In the genomic region with DNA sequence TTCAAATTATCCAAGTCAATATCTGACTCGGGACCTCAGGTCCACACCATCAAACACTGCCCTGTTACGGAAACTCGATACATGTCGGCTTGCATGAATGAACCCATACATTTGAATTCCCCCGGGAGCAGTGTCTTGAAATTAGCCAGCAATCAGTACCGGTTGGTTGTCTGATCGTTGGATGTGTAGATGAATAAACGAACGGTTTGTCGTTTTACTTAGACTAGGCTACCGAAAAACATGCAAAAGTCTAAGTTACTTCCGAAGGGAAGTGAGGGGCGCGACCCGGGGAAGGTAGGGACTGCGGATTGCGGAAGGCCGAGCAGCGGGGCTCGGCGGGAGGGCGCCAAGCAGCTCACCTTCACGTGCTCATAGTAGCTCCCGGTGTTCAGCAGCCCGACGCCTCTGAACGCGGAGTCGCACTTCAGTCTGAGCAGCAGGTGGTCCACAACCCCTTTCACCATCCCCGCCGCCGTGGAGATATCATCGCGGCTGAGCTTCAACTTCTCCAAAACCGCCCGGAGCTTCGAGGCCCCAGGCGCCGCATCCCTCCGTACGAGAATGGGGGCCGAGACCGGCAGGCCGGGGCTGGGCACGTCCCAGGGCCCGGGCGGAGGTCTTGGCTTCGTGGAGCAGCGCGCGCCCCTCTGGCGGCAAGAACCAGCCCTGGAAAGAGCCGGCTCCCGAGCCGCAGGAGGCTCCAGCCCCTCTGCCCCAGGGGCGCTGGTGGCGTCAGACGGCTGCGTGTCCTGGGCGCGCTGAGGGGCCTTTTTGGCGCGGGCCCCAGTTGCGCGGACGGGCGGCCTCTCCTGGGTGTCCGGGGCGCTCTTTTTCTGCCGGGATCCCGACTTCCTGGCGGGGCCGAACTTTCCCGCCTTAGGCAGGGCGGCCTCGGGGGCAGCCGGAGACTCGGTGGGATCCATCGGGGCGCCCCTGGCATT, we compare ENCODE assay signal across 8 cellular contexts. TPM values are rescaled to one million over a fixed set of nuclear protein-coding genes. Genes with fewer than 3 reads are reported as not detected.
DNase-seq lines count a peak whose midpoint lies in the region; ATAC-seq and TF ChIP-seq lines count a peak whose summit lies in the region.

No MANE protein-coding gene starts in this region.

- H3K56ac ChIP-seq in IMR-90 (ENCODE audit: extremely low read depth, insufficient read depth, low read length), result peak overlapping the region; percentile 76

- ATAC-seq in GM21515 (IDR thresholded peaks at IDR 0.05; ENCODE audit: unreplicated experiment) (peak; percentile 63), IMR-90 (ENCODE audit: low read depth) (peak; percentile 74), T-helper 17 cell (peak; percentile 56)

- H4K5ac ChIP-seq in IMR-90 (ENCODE audit: low read depth, low read length), result peak overlapping the region; percentile 81

- H3K36me3 ChIP-seq in IMR-90 (ENCODE audit: control insufficient read depth, insufficient read depth, low read length) (no peaks in the 10 kb centered on the region), skeletal muscle satellite cell (ENCODE audit: insufficient read depth, low read length) (peaks cover 9% of the 10 kb centered on the region)

- no peaks in the 10 kb centered on the region for H3K9me1 ChIP-seq in IMR-90 (ENCODE audit: insufficient read depth, low read length)

- H3K23ac ChIP-seq in IMR-90 (ENCODE audit: low read depth, low read length), result peak overlapping the region; percentile 97

- H2AFZ ChIP-seq in IMR-90 (replicated peaks; ENCODE audit: low read length, poor library complexity), result peak overlapping the region; percentile 97

- H3K36me3 Mint-ChIP-seq in T-helper 17 cell (ENCODE audit: low read depth), result peaks cover 4% of the 10 kb centered on the region

- H3K79me1 ChIP-seq in IMR-90 (ENCODE audit: low read depth in 1 of 2, low read length in 2 of 2), result peaks cover 11 to 34% of the 10 kb centered on the region in 2 experiments; a peak in 3 of 4 replicates

- H2BK20ac ChIP-seq in IMR-90 (ENCODE audit: low read depth, low read length), result peak overlapping the region; percentile 42; the same call in 1 of the 2 replicates

- H2BK5ac ChIP-seq in IMR-90 (ENCODE audit: low read depth, low read length, poor library complexity, severe bottlenecking), result peak overlapping the region; percentile 52

- no peak overlapping the region; the same call in 2 of the 3 replicates for H2BK15ac ChIP-seq in IMR-90 (ENCODE audit: low read depth, low read length)

- H3K27ac Mint-ChIP-seq in T-helper 17 cell, result peak overlapping the region; percentile 94

- peak overlapping the region; percentile 79 for H4K91ac ChIP-seq in IMR-90 (ENCODE audit: insufficient read depth, low read depth, low read length)

- in situ Hi-C loops in IMR-90 (cut with MboI; ENCODE audit: low sequenced_read_pairs), result no loop called here

- H3K27ac ChIP-seq in IMR-90 (ENCODE audit: insufficient read depth, low read length), result peak overlapping the region; percentile 56

- no peak for TF ChIP-seq POLR2A in IMR-90 (IDR thresholded peaks at IDR 0.05; ENCODE audit: low read depth, low read length)

- H3K9ac ChIP-seq in IMR-90 (ENCODE audit: low read depth, low read length) (peak overlapping the region; percentile 70), skeletal muscle satellite cell (ENCODE audit: low read depth, low read length) (peak overlapping the region; percentile 91)

- H3K27me3 ChIP-seq in IMR-90 (ENCODE audit: control insufficient read depth, insufficient read depth, low read length) (no peaks in the 10 kb centered on the region), skeletal muscle satellite cell (ENCODE audit: control insufficient read depth, insufficient read depth, low read length) (no peaks in the 10 kb centered on the region)

- POLR2A ChIA-PET in IMR-90 (lab: Charles Lee; ENCODE audit: unreplicated experiment), result interaction anchor here (1.5 kb wide), 1 partner anchor 11 kb away, joined by 4 read pairs; a partner anchor contains a TSS

- TF ChIP-seq RAD21 in IMR-90 (IDR thresholded peaks at IDR 0.05; ENCODE audit: low read length), result no peak

- H3K14ac ChIP-seq in IMR-90 (replicated peaks; ENCODE audit: low read depth, low read length), result peak overlapping the region; percentile 92

- dilution Hi-C loops in IMR-90 (cut with HindIII; ENCODE audit: low sequenced_read_pairs, unreplicated experiment), result no loop called here

- H3K4me1 ChIP-seq in IMR-90 (ENCODE audit: control insufficient read depth, insufficient read depth, low read length) (no peaks in the 10 kb centered on the region), skeletal muscle satellite cell (ENCODE audit: control insufficient read depth, insufficient read depth, low read length) (peaks cover 6% of the 10 kb centered on the region)

- peak overlapping the region; percentile 96 for H2AK9ac ChIP-seq in IMR-90 (replicated peaks; ENCODE audit: low read depth, low read length, poor library complexity)

- peak overlapping the region; percentile 74 for H2BK120ac ChIP-seq in IMR-90 (ENCODE audit: low read depth, low read length)

- TF ChIP-seq CTCF in IMR-90 (conservative IDR thresholded peaks at IDR 0.05; ENCODE audit: low read depth, low read length), result no peak

- intact Hi-C loops in IMR-90 (cut with micrococcal nuclease), result loop anchor here (5.0 kb wide), 1 partner anchor 64 kb away; no protein-coding TSS in a partner anchor

- peak overlapping the region; percentile 8; the same call in 1 of the 2 replicates for H3K18ac ChIP-seq in IMR-90 (ENCODE audit: low read depth, low read length)

- H3K4me3 Mint-ChIP-seq in T-helper 17 cell, result peak overlapping the region; percentile 95

- H3K4me2 ChIP-seq in IMR-90 (ENCODE audit: low read depth, low read length) (peak overlapping the region; percentile 86), skeletal muscle satellite cell (ENCODE audit: low read length) (peak overlapping the region; percentile 78)

- no TSS peak for BruUV-seq in IMR-90 (replicated peaks; lab: Mats Ljungman, UMichigan)

- peak; percentile 75 for DNase-seq in DMS79 treated with DMSO at 0.1 percent for 48 hours (lab: John Stamatoyannopoulos, UW)
- DNase-seq in IMR-90, result peak; percentile 43
- peak; percentile 12 to 38 (median 34) for DNase-seq in T-helper 17 cell
- peak; percentile 45 for DNase-seq in astrocyte of the hippocampus (ENCODE audit: low read depth, low spot score)
- DNase-seq in hypothalamus (lab: John Stamatoyannopoulos, UW), result peak in 28 of 51 donors; percentile 1 to 61 (median 28)
- DNase-seq in D341Med (ENCODE audit: low spot score), result no peak

- H3K4me3 ChIP-seq in IMR-90 (ENCODE audit: insufficient read depth, low read depth, low read length) (peak overlapping the region; percentile 54), skeletal muscle satellite cell (ENCODE audit: low read length) (peak overlapping the region; percentile 74)

- no peak overlapping the region for H2AK5ac ChIP-seq in IMR-90 (ENCODE audit: low read depth, low read length)

- peak overlapping the region; percentile 46 to 94 for H4K8ac ChIP-seq in IMR-90 (ENCODE audit: low read depth in 2 of 2, low read length in 2 of 2)

- no peaks in the 10 kb centered on the region for H3K27me3 Mint-ChIP-seq in T-helper 17 cell

- no peaks in the 10 kb centered on the region for H4K20me1 ChIP-seq in IMR-90 (ENCODE audit: insufficient read depth, low read length)

- peaks cover 24% of the 10 kb centered on the region for H3K4me1 Mint-ChIP-seq in T-helper 17 cell

- WGBS in IMR-90 (ENCODE audit: extremely low coverage in 2 of 2, insufficient read length in 1 of 2), 2 experiments, result 3% methylated on average over 31 of the region's 80 CpGs; no CpG with 5 or more reads in 1 of the 2 experiments

- CTCF ChIA-PET in IMR-90 (lab: Yijun Ruan, JAX), result interaction anchor here (0.6 to 1.2 kb wide), 2 partner anchors 10 to 135 kb away, joined by 3 to 4 read pairs; a partner anchor contains a TSS

- H3K4ac ChIP-seq in IMR-90 (ENCODE audit: low read depth, low read length), result peak overlapping the region; percentile 92

- H3K9me3 ChIP-seq in IMR-90 (ENCODE audit: control insufficient read depth, insufficient read depth, low read length) (no peaks in the 10 kb centered on the region), T-helper 17 cell (ENCODE audit: control insufficient read depth, low read length, poor library complexity, severe bottlenecking) (no peaks in the 10 kb centered on the region), skeletal muscle satellite cell (replicated peaks; ENCODE audit: low read length) (no peaks in the 10 kb centered on the region)

TF ChIP-seq in IMR-90, 13 proteins besides CTCF, POLR2A, EP300 and RAD21:
- TF ChIP-seq, protein P1, sequence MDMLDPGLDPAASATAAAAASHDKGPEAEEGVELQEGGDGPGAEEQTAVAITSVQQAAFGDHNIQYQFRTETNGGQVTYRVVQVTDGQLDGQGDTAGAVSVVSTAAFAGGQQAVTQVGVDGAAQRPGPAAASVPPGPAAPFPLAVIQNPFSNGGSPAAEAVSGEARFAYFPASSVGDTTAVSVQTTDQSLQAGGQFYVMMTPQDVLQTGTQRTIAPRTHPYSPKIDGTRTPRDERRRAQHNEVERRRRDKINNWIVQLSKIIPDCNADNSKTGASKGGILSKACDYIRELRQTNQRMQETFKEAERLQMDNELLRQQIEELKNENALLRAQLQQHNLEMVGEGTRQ (IDR thresholded peaks at IDR 0.05; ENCODE audit: low read depth, low read length), result no peak
- peak; percentile 29; the same call in 1 of the 2 replicates for TF ChIP-seq BHLHE40 (IDR thresholded peaks at IDR 0.05; ENCODE audit: low read depth, low read length)

RNA-seq across cellular contexts. Expression of a gene that starts 0.7 kb away (rescaled TPM):
- total RNA-seq in IMR-90 (2012; rRNA removed) (1.6 and 4.2 TPM in 2 replicates), T-helper 17 cell (10 to 100 TPM; 18.9 to 21.4 TPM)
- 1.3 and 1.5 TPM in 2 replicates for polyA plus RNA-seq in IMR-90 (2012; rRNA removed)
- 1.1 and 1.2 TPM in 2 replicates for polyA plus RNA-seq in IMR-90 (2012; cell fraction: cytosol; rRNA removed)
- 1.1 and 1.3 TPM in 2 replicates for polyA plus RNA-seq in IMR-90 (2012; cell fraction: nucleus; rRNA removed; ENCODE audit: low replicate concordance)
- total RNA-seq in skeletal muscle satellite cell (2012; rRNA removed), result 9.1 and 9.4 TPM in 2 replicates

RNA-seq across cellular contexts. Expression of a gene that starts 10.1 kb away (rescaled TPM):
- total RNA-seq in IMR-90 (2012; rRNA removed) (34.7 and 39.8 TPM in 2 replicates), T-helper 17 cell (10 to 100 TPM; 37.1 to 47.4 TPM)
- 12.7 and 15.0 TPM in 2 replicates for polyA plus RNA-seq in IMR-90 (2012; rRNA removed)
- 4.3 and 6.3 TPM in 2 replicates for polyA plus RNA-seq in IMR-90 (2012; cell fraction: cytosol; rRNA removed)
- polyA plus RNA-seq in IMR-90 (2012; cell fraction: nucleus; rRNA removed; ENCODE audit: low replicate concordance), result 12.2 and 32.1 TPM in 2 replicates
- total RNA-seq in skeletal muscle satellite cell (2012; rRNA removed), result 33.7 and 35.4 TPM in 2 replicates

RNA-seq across cellular contexts. Expression of a gene that starts 56.8 kb away (rescaled TPM):
- under 0.01 TPM in 1 of 2 replicates, not detected in the other for total RNA-seq in IMR-90 (2012; rRNA removed)
- polyA plus RNA-seq in IMR-90 (2012; rRNA removed), result 0.07 TPM in 1 of 2 replicates, not detected in the other
- polyA plus RNA-seq in IMR-90 (2012; cell fraction: cytosol; rRNA removed), result 0.01 TPM in 1 of 2 replicates, not detected in the other
- polyA plus RNA-seq in IMR-90 (2012; cell fraction: nucleus; rRNA removed; ENCODE audit: low replicate concordance), result 0.02 and 0.03 TPM in 2 replicates
- total RNA-seq in T-helper 17 cell, result 1 to 10 TPM; 1.2 to 2.0 TPM
- not detected in 2 replicates for total RNA-seq in skeletal muscle satellite cell (2012; rRNA removed)
